ENCODE assay signal across 21 cellular contexts in the genomic region with DNA sequence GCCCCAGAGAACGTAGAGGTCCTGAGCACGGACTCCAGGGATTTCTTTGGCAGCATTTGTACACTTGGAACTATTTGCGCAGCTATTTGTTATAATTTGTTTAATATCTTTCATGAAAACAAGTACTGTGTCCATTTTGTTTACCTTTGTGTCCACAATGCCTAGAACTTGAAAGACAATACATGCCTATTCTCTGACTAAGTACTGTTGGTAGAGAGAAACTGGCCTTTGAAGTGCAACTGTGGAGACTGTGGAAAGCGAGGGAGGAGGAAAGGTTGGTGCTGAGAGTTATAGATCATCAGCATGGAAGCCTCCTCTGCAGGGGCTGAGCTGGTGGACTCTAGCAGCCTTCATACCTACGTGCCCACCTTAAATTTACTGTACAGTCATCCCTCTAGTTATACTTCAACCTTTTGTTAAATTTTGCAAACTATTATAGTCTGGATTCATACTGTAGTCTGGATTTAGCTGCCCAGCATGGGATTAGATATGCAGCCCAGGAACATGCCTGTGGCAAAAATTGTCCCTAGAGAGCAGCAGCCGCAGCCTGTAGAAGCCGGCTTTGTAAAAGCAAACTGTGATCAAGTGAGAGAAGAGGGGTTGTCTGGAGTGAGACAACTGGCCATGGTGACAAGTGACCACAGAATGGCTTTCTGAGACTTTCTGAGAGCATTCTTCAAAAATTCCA. TPM values are rescaled to one million over a fixed set of nuclear protein-coding genes. Genes with fewer than 3 reads are reported as not detected.
DNase-seq lines count a peak whose midpoint lies in the region; ATAC-seq and TF ChIP-seq lines count a peak whose summit lies in the region.
"Had no signal": no experiment of that assay in that cellular context is flagged by ENCODE, and none has a peak within 500 bp of the region (broad histone marks: within the 10 kb centered on the region; RNA-seq: fewer than 3 reads in every experiment).

No MANE protein-coding gene starts in this region.

- H3K4me3 ChIP-seq in SJSA1 = no peak overlapping the region
- no peak overlapping the region for H3K4me3 ChIP-seq in fibroblast of pulmonary artery (replicated peaks; ENCODE audit: low read depth, low read length)
- no peak overlapping the region for H3K4me3 ChIP-seq in esophagus muscularis mucosa
- H3K4me3 ChIP-seq: BLaER1 treated with 17β-estradiol and CSF1 and Interleukin-3, amounts not matched to agents 10 nM and 100 nM had no signal

- TF ChIP-seq CTCF in fibroblast of pulmonary artery (IDR thresholded peaks at IDR 0.05; ENCODE audit: low read length, missing control alignments) (no peak), esophagus muscularis mucosa (IDR thresholded peaks at IDR 0.05) (no peak)

- H3K9me3 ChIP-seq in SJSA1 (replicated peaks) (no peaks in the 10 kb centered on the region), esophagus muscularis mucosa (no peaks in the 10 kb centered on the region)

- WGBS in esophagus muscularis mucosa = 82% methylated on average over 7 of the region's 7 CpGs

- no peak for TF ChIP-seq EP300 in esophagus muscularis mucosa (IDR thresholded peaks at IDR 0.05)

- H3K36me3 ChIP-seq in SJSA1 (no peaks in the 10 kb centered on the region), esophagus muscularis mucosa (no peaks in the 10 kb centered on the region)
- H3K36me3 ChIP-seq: BLaER1 treated with 17β-estradiol and CSF1 and Interleukin-3, amounts not matched to agents 10 nM and 100 nM had no signal

- H3K27me3 ChIP-seq in SJSA1 (replicated peaks) (no peaks in the 10 kb centered on the region), esophagus muscularis mucosa (no peaks in the 10 kb centered on the region)

- ATAC-seq in GM19035 (IDR thresholded peaks at IDR 0.05; ENCODE audit: unreplicated experiment) = no peak
- ATAC-seq in HG03439 (IDR thresholded peaks at IDR 0.05; ENCODE audit: unreplicated experiment) = no peak
- ATAC-seq: Right ventricle myocardium inferior, SK-N-SH treated with all-trans-retinoic acid at 6 μM for 48 hours had no signal

- peak; percentile 31 for DNase-seq in HPDE6-E6E7 (ENCODE audit: extremely low spot score)
- peak; percentile 41 to 50 for DNase-seq in SJSA1 (ENCODE audit: low read depth in 1 of 2, low spot score in 2 of 2)
- DNase-seq in fibroblast of pulmonary artery (ENCODE audit: low read depth) = peak; percentile 9
- no peak for DNase-seq in esophagus muscularis mucosa (ENCODE audit: extremely low spot score)
- no peak for DNase-seq in Ammon's horn (ENCODE audit: low spot score)
- DNase-seq: COR-L47; GDM1; HCEC 1CT; MM.1S; NCI-H1105; NCI-H1694 treated with DMSO at 0.1 percent for 48 hours; NCI-H69; NK-92 treated with Interleukin-12 subunit alpha and Interleukin-12 subunit beta, amount 100 ng/mL, for 24 hours; OCI-M1 had no signal

- peaks cover 7% of the 10 kb centered on the region for H3K4me1 ChIP-seq in SJSA1 (replicated peaks)
- H3K4me1 ChIP-seq in esophagus muscularis mucosa = no peaks in the 10 kb centered on the region

- no peak for TF ChIP-seq POLR2A in esophagus muscularis mucosa (IDR thresholded peaks at IDR 0.05; ENCODE audit: low read depth)

- intact Hi-C loops in esophagus muscularis mucosa (cut with DNase I) = no loop called here

- H3K27ac ChIP-seq in SJSA1 (no peak overlapping the region), esophagus muscularis mucosa (replicated peaks in 1 of 4) (no peak overlapping the region)
- H3K27ac ChIP-seq: BLaER1 treated with 17β-estradiol and CSF1 and Interleukin-3, amounts not matched to agents 10 nM and 100 nM; HL-60; KMS-11 had no signal

RNA-seq across cellular contexts. Expression of a gene that starts 24.2 kb away (rescaled TPM):
- total RNA-seq in SJSA1 (2014; rRNA removed; shearing (Covaris generic)) = 30.0 and 38.1 TPM in 2 replicates
- total RNA-seq in esophagus muscularis mucosa = 100 to 1,000 TPM; 220 to 343 (median 275) TPM

RNA-seq across cellular contexts. Expression of a gene that starts 38.8 kb away (rescaled TPM):
- 2.1 and 4.2 TPM in 2 replicates for total RNA-seq in SJSA1 (2014; rRNA removed; shearing (Covaris generic))
- 1 to 10 TPM in 3 of 4 donors, under 1 TPM in 1; 0.83 to 2.2 (median 1.6) TPM for total RNA-seq in esophagus muscularis mucosa

Comparison
In these comparisons a context has a peak if more than half of its experiments do, and no peak if none do; other contexts are left out.
1. DNase-seq: peak in HPDE6-E6E7 (single experiment), SJSA1 (2 of 2) and fibroblast of pulmonary artery (single experiment); none in esophagus muscularis mucosa (single experiment) and Ammon's horn (single experiment).